Comparison of ENCODE assay signal across 22 cellular contexts in genomic region chr2:112876257-112876970, GRCh38. TPM values are rescaled to one million over a fixed set of nuclear protein-coding genes. Genes with fewer than 3 reads are reported as not detected.
"Had no signal": no experiment of that assay in that cellular context is flagged by ENCODE, and none has a peak within 500 bp of the region (broad histone marks: within the 10 kb centered on the region; RNA-seq: fewer than 3 reads in every experiment).

No MANE protein-coding gene starts in this region.

- H3K9ac ChIP-seq: parathyroid adenoma had no signal

- H3K27ac Mint-ChIP-seq: activated T-helper 2 cell treated with anti-CD3 and anti-CD28 coated beads, Interferon-gamma antibody, Interleukin-2, Interleukin-4, amounts not matched to agents 10 μg/mL and 5 μg/mL and 100 μg/mL, durations not matched to agents 14 hours and 24 hours and 36 hours had no signal

- H3K27me3 ChIP-seq: transverse colon, vagina had no signal

- H2AFZ ChIP-seq: parathyroid adenoma had no signal

- H3K4me3 ChIP-seq: coronary artery, transverse colon, vagina had no signal

- H3K9me3 ChIP-seq: transverse colon, vagina had no signal

- DNase-seq: activated CD4-positive, CD25-positive, alpha-beta regulatory T cell; activated naive CD4-positive, alpha-beta T cell treated with anti-CD3 and anti-CD28 coated beads, Interleukin-2, amount 50 U/mL, for 16 hours; naive B cell; stimulated activated CD4-positive, alpha-beta T cell treated with anti-CD3 and anti-CD28 coated beads, Interleukin-2, amount 100 ng/mL, for 48 hours; stimulated activated naive CD4-positive, alpha-beta T cell treated with Interleukin-2 at 50 U/mL for 16 hours; substantia nigra; SW 1271; transverse colon had no signal

- H3K4me3 Mint-ChIP-seq: central memory CD8-positive, alpha-beta T cell; naive B cell had no signal

- H3K27ac ChIP-seq: coronary artery, parathyroid adenoma, transverse colon, vagina had no signal

- ATAC-seq: left lobe of liver had no signal

- H3K36me3 Mint-ChIP-seq: naive B cell had no signal

- H3K79me2 ChIP-seq: parathyroid adenoma had no signal

- FAIRE-seq: islet of Langerhans, TTC549 had no signal

- H3K36me3 ChIP-seq: transverse colon, vagina had no signal

- H3K4me1 ChIP-seq: parathyroid adenoma, vagina had no signal

- H3K9me3 Mint-ChIP-seq: activated T-helper 2 cell treated with anti-CD3 and anti-CD28 coated beads, Interferon-gamma antibody, Interleukin-2, Interleukin-4, amounts not matched to agents 10 μg/mL and 5 μg/mL and 100 μg/mL, durations not matched to agents 14 hours and 24 hours and 36 hours; central memory CD8-positive, alpha-beta T cell had no signal

RNA-seq across cellular contexts. Expression of gene IL37, which starts 34.6 kb away (rescaled TPM):
- total RNA-seq: activated CD8-positive, alpha-beta memory T cell treated with anti-CD3 and anti-CD28 coated beads for 36 hours; activated T-helper 2 cell treated with anti-CD3 and anti-CD28 coated beads, Interferon-gamma antibody, Interleukin-2, Interleukin-4, amounts not matched to agents 10 μg/mL and 5 μg/mL and 100 μg/mL, durations not matched to agents 14 hours and 24 hours and 36 hours; left lobe of liver; lung microvascular endothelial cell; mononuclear cell; renal cortical epithelial cell; T-helper 2 cell treated with Interferon-gamma antibody and Interleukin-4, amounts not matched to agents 100 ng/mL and 5 ng/mL, for 36 hours; vagina had no signal
- polyA plus RNA-seq: adipose tissue had no signal

RNA-seq across cellular contexts. Expression of gene IL1B, which starts 39.8 kb away (rescaled TPM):
- total RNA-seq: activated CD8-positive, alpha-beta memory T cell treated with anti-CD3 and anti-CD28 coated beads for 36 hours; activated T-helper 2 cell treated with anti-CD3 and anti-CD28 coated beads, Interferon-gamma antibody, Interleukin-2, Interleukin-4, amounts not matched to agents 10 μg/mL and 5 μg/mL and 100 μg/mL, durations not matched to agents 14 hours and 24 hours and 36 hours; left lobe of liver; lung microvascular endothelial cell; T-helper 2 cell treated with Interferon-gamma antibody and Interleukin-4, amounts not matched to agents 100 ng/mL and 5 ng/mL, for 36 hours had no signal
